In the genomic region with DNA sequence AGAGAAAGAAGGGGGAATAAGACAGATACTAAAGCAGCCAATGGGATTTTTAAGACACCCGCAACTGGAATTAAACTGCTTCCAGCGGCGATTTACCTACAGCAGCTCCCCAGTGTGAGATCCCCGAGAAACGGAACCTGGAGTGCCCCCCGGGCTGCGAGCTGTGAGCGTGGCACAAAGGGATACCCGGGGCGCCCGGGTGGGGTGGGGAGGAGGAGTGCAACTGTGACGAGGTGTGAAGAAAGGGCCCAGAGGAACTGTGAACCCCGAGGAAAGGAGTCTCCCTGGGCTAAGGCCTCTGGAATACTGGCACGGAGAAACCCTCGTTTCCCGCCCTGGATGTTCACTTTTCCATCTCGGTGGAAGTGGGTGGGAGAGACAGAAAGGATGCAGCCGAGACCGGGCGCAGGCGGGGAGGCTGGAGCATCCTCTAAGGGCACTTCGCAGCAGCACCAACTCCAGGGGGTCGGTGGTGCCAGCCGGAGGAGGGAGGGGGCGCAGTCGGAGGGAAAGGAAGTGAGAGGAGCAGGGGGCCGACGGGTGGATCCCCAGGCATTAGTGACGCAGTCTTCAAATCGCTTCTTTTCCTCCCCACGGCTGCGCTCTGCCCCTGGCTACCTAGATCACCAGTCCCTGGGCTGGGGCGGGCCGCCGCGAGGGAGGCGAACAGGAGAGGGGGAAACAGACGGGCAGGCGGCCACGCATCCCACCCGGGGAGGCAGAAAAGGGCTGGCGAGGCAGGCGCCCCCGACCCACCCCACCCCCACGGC, we compare ENCODE assay signal across 7 cellular contexts. TPM values are rescaled to one million over a fixed set of nuclear protein-coding genes. Genes with fewer than 3 reads are reported as not detected.
DNase-seq lines count a peak whose midpoint lies in the region; ATAC-seq and TF ChIP-seq lines count a peak whose summit lies in the region.
"Not testable (repeated sequence)": the region's sequence is repeated elsewhere in the genome, so short reads cannot be mapped to it uniquely, and the experiment has no call there.

No MANE protein-coding gene starts in this region.

- not testable (repeated sequence) for BruUV-seq in IMR-90 (replicated peaks; lab: Mats Ljungman, UMichigan)

- H3K79me1 ChIP-seq in IMR-90 (ENCODE audit: low read depth in 1 of 2, low read length in 2 of 2): not testable (repeated sequence)

- H4K91ac ChIP-seq in IMR-90 (ENCODE audit: insufficient read depth, low read depth, low read length): not testable (repeated sequence)

- not testable (repeated sequence) for TF ChIP-seq RAD21 in IMR-90 (IDR thresholded peaks at IDR 0.05; ENCODE audit: low read length)

- H3K27me3 ChIP-seq in IMR-90 (ENCODE audit: control insufficient read depth, insufficient read depth, low read length); breast epithelium: not testable (repeated sequence)

- H3K23ac ChIP-seq in IMR-90 (ENCODE audit: low read depth, low read length): not testable (repeated sequence)

- peak; percentile 51 for ATAC-seq in GM21723 (IDR thresholded peaks at IDR 0.05; ENCODE audit: unreplicated experiment)
- ATAC-seq in IMR-90 (ENCODE audit: low read depth): peak; percentile 59
- ATAC-seq in activated CD8-positive, alpha-beta T cell treated with anti-CD3 and anti-CD28 coated beads, Interleukin-2, amount 10 ng/mL, durations not matched to agents 7 days and 5 days: peak; percentile 50
- peak; percentile 50 to 51 for ATAC-seq in left cardiac atrium
- peak; percentile 42 for ATAC-seq in mucosa of descending colon
- peak; percentile 67 for ATAC-seq in stimulated activated memory B cell treated with anti-CD40 and anti-IgM and Interleukin-4, amounts not matched to agents 10 μg/mL and 1 μg/mL and 100 μg/mL, for 72 hours

- H3K4me3 Mint-ChIP-seq in activated CD8-positive, alpha-beta T cell treated with anti-CD3 and anti-CD28 coated beads, Interleukin-2, amount 10 ng/mL, durations not matched to agents 7 days and 5 days; stimulated activated memory B cell treated with anti-CD40 and anti-IgM and Interleukin-4, amounts not matched to agents 10 μg/mL and 1 μg/mL and 100 μg/mL, for 72 hours: not testable (repeated sequence)

- not testable (repeated sequence) for H3K9ac ChIP-seq in IMR-90 (ENCODE audit: low read depth, low read length)

- CTCF ChIA-PET in IMR-90 (lab: Yijun Ruan, JAX); activated CD8-positive, alpha-beta T cell treated with anti-CD3 and anti-CD28 coated beads, Interleukin-2, amount 10 ng/mL, durations not matched to agents 7 days and 5 days (lab: Charles Lee): not testable (repeated sequence)

- TF ChIP-seq POLR2A in IMR-90 (IDR thresholded peaks at IDR 0.05; ENCODE audit: low read depth, low read length); breast epithelium (IDR thresholded peaks at IDR 0.05): not testable (repeated sequence)

- H3K27ac Mint-ChIP-seq in activated CD8-positive, alpha-beta T cell treated with anti-CD3 and anti-CD28 coated beads, Interleukin-2, amount 10 ng/mL, durations not matched to agents 7 days and 5 days; stimulated activated memory B cell treated with anti-CD40 and anti-IgM and Interleukin-4, amounts not matched to agents 10 μg/mL and 1 μg/mL and 100 μg/mL, for 72 hours: not testable (repeated sequence)

- H3K56ac ChIP-seq in IMR-90 (ENCODE audit: extremely low read depth, insufficient read depth, low read length): not testable (repeated sequence)

- not testable (repeated sequence) for H4K5ac ChIP-seq in IMR-90 (ENCODE audit: low read depth, low read length)

- not testable (repeated sequence) for H2AK9ac ChIP-seq in IMR-90 (replicated peaks; ENCODE audit: low read depth, low read length, poor library complexity)

- not testable (repeated sequence) for H3K4me1 ChIP-seq in IMR-90 (ENCODE audit: control insufficient read depth, insufficient read depth, low read length); breast epithelium; mucosa of descending colon (ENCODE audit: low read depth)

- intact Hi-C loops in IMR-90 (cut with micrococcal nuclease); breast epithelium (cut with DNase I; ENCODE audit: low total_unique reads); left cardiac atrium (cut with DNase I); mucosa of descending colon (cut with DNase I, micrococcal nuclease): not testable (repeated sequence)

- not testable (repeated sequence) for H2BK5ac ChIP-seq in IMR-90 (ENCODE audit: low read depth, low read length, poor library complexity, severe bottlenecking)

- not testable (repeated sequence) for H3K9me3 ChIP-seq in IMR-90 (ENCODE audit: control insufficient read depth, insufficient read depth, low read length); breast epithelium; mucosa of descending colon

- H3K4ac ChIP-seq in IMR-90 (ENCODE audit: low read depth, low read length): not testable (repeated sequence)

- not testable (repeated sequence) for H2AFZ ChIP-seq in IMR-90 (replicated peaks; ENCODE audit: low read length, poor library complexity)

- H3K9me1 ChIP-seq in IMR-90 (ENCODE audit: insufficient read depth, low read length): not testable (repeated sequence)

- not testable (repeated sequence) for H3K18ac ChIP-seq in IMR-90 (ENCODE audit: low read depth, low read length)

- H3K36me3 Mint-ChIP-seq in activated CD8-positive, alpha-beta T cell treated with anti-CD3 and anti-CD28 coated beads, Interleukin-2, amount 10 ng/mL, durations not matched to agents 7 days and 5 days (ENCODE audit: low read depth); stimulated activated memory B cell treated with anti-CD40 and anti-IgM and Interleukin-4, amounts not matched to agents 10 μg/mL and 1 μg/mL and 100 μg/mL, for 72 hours: not testable (repeated sequence)

- H3K4me1 Mint-ChIP-seq in activated CD8-positive, alpha-beta T cell treated with anti-CD3 and anti-CD28 coated beads, Interleukin-2, amount 10 ng/mL, durations not matched to agents 7 days and 5 days (ENCODE audit: low read depth); stimulated activated memory B cell treated with anti-CD40 and anti-IgM and Interleukin-4, amounts not matched to agents 10 μg/mL and 1 μg/mL and 100 μg/mL, for 72 hours: not testable (repeated sequence)

- not testable (repeated sequence) for TF ChIP-seq CTCF in IMR-90 (conservative IDR thresholded peaks at IDR 0.05; ENCODE audit: low read depth, low read length); breast epithelium (IDR thresholded peaks at IDR 0.05); mucosa of descending colon (IDR thresholded peaks at IDR 0.05)

- H3K27ac ChIP-seq in IMR-90 (ENCODE audit: insufficient read depth, low read length); breast epithelium: not testable (repeated sequence)

- not testable (repeated sequence) for H4K20me1 ChIP-seq in IMR-90 (ENCODE audit: insufficient read depth, low read length)

- dilution Hi-C loops in IMR-90 (cut with HindIII; ENCODE audit: low sequenced_read_pairs, unreplicated experiment): not testable (repeated sequence)

- H3K36me3 ChIP-seq in IMR-90 (ENCODE audit: control insufficient read depth, insufficient read depth, low read length); breast epithelium; mucosa of descending colon (ENCODE audit: low read depth): not testable (repeated sequence)

- WGBS in IMR-90 (ENCODE audit: extremely low coverage in 2 of 2, insufficient read length in 1 of 2), 2 experiments: no CpG with 5 or more reads among the region's 45 CpGs

- H2BK15ac ChIP-seq in IMR-90 (ENCODE audit: low read depth, low read length): not testable (repeated sequence)

- H3K27me3 Mint-ChIP-seq in activated CD8-positive, alpha-beta T cell treated with anti-CD3 and anti-CD28 coated beads, Interleukin-2, amount 10 ng/mL, durations not matched to agents 7 days and 5 days (ENCODE audit: low read depth); stimulated activated memory B cell treated with anti-CD40 and anti-IgM and Interleukin-4, amounts not matched to agents 10 μg/mL and 1 μg/mL and 100 μg/mL, for 72 hours: not testable (repeated sequence)

- in situ Hi-C loops in IMR-90 (cut with MboI; ENCODE audit: low sequenced_read_pairs): not testable (repeated sequence)

- DNase-seq in IMR-90; activated CD8-positive, alpha-beta T cell treated with anti-CD3 and anti-CD28 coated beads, Interleukin-2, amount 10 ng/mL, durations not matched to agents 7 days and 5 days; breast epithelium (ENCODE audit: low spot score in 2 of 2); left cardiac atrium: not testable (repeated sequence)
- peak in 1 of 3 donors; percentile 25 for DNase-seq in mucosa of descending colon

- not testable (repeated sequence) for H3K14ac ChIP-seq in IMR-90 (replicated peaks; ENCODE audit: low read depth, low read length)

- H2BK120ac ChIP-seq in IMR-90 (ENCODE audit: low read depth, low read length): not testable (repeated sequence)

- not testable (repeated sequence) for H3K4me2 ChIP-seq in IMR-90 (ENCODE audit: low read depth, low read length)

- POLR2A ChIA-PET in IMR-90 (lab: Charles Lee; ENCODE audit: unreplicated experiment); activated CD8-positive, alpha-beta T cell treated with anti-CD3 and anti-CD28 coated beads, Interleukin-2, amount 10 ng/mL, durations not matched to agents 7 days and 5 days (lab: Charles Lee): not testable (repeated sequence)

- not testable (repeated sequence) for H4K8ac ChIP-seq in IMR-90 (ENCODE audit: low read depth in 2 of 2, low read length in 2 of 2)

- H2AK5ac ChIP-seq in IMR-90 (ENCODE audit: low read depth, low read length): not testable (repeated sequence)

- H2BK20ac ChIP-seq in IMR-90 (ENCODE audit: low read depth, low read length): not testable (repeated sequence)

- H3K9me3 Mint-ChIP-seq in activated CD8-positive, alpha-beta T cell treated with anti-CD3 and anti-CD28 coated beads, Interleukin-2, amount 10 ng/mL, durations not matched to agents 7 days and 5 days (ENCODE audit: insufficient read depth); stimulated activated memory B cell treated with anti-CD40 and anti-IgM and Interleukin-4, amounts not matched to agents 10 μg/mL and 1 μg/mL and 100 μg/mL, for 72 hours: not testable (repeated sequence)

- not testable (repeated sequence) for H3K4me3 ChIP-seq in IMR-90 (ENCODE audit: insufficient read depth, low read depth, low read length); mucosa of descending colon
- peak overlapping the region; percentile 11 to 54 (median 35) for H3K4me3 ChIP-seq in breast epithelium

RNA-seq across cellular contexts. Expression of a gene that starts 33.0 kb away (rescaled TPM):
- total RNA-seq in IMR-90 (2012; rRNA removed) (10.6 and 23.3 TPM in 2 replicates), breast epithelium (100 to 1,000 TPM in 1 of 3 donors, 10 to 100 TPM in 2; 41.4 to 111 (median 45.9) TPM), left cardiac atrium (10 to 100 TPM; 10.0 to 36.1 TPM), mucosa of descending colon (10 to 100 TPM; 28.3 to 41.6 (median 29.7) TPM)
- 5.2 and 6.7 TPM in 2 replicates for polyA plus RNA-seq in IMR-90 (2012; rRNA removed)
- polyA plus RNA-seq in IMR-90 (2012; cell fraction: cytosol; rRNA removed): 1.2 TPM in 1 of 2 replicates, not detected in the other
- 5.6 and 9.1 TPM in 2 replicates for polyA plus RNA-seq in IMR-90 (2012; cell fraction: nucleus; rRNA removed; ENCODE audit: low replicate concordance)
- total RNA-seq in activated CD8-positive, alpha-beta T cell treated with anti-CD3 and anti-CD28 coated beads, Interleukin-2, amount 10 ng/mL, durations not matched to agents 7 days and 5 days: 1 to 10 TPM; 7.0 to 9.4 TPM
